Comparison of ENCODE assay signal across 20 cellular contexts in the genomic region with DNA sequence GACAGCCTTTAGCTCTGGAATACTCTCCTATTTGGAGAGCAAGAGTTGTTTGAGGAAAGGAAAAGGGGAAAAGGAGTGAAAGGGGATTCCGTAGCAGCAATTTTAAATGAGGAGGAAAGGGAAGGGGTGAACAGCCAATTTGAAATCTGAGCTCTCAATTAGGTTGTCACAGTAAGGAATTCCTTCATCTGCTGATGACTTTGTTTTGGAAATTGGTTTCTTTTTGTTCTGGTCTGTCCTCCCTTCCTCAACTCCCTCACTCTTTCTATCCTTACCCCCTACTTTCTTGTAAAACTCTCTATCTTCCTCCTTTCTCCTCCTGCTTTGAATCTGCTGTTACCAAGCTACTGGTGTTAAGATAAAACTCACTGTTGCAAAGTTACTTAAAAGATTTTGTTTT.
DNase-seq lines count a peak whose midpoint lies in the region; ATAC-seq and TF ChIP-seq lines count a peak whose summit lies in the region.
"Had no signal": no experiment of that assay in that cellular context is flagged by ENCODE, and none has a peak within 500 bp of the region (broad histone marks: within the 10 kb centered on the region; RNA-seq: fewer than 3 reads in every experiment).

No MANE protein-coding gene starts in this region.

- peak; percentile 93 for ATAC-seq in WTC11

- no peak overlapping the region for H3K9ac ChIP-seq in iPS-18a (ENCODE audit: low read length)
- H3K9ac ChIP-seq: SK-N-SH had no signal

- no peak for TF ChIP-seq POLR2A in adrenal gland (IDR thresholded peaks at IDR 0.05)

- H3K27ac ChIP-seq in iPS-18a (ENCODE audit: low read length) (no peak overlapping the region), adrenal gland (no peak overlapping the region)

- H3K4me1 Mint-ChIP-seq in WTC11: peaks cover 45% of the 10 kb centered on the region
- no peaks in the 10 kb centered on the region for H3K4me1 Mint-ChIP-seq in progenitor cell of endocrine pancreas (ENCODE audit: low read depth)
- H3K4me1 Mint-ChIP-seq in activated CD4-positive, alpha-beta T cell treated with anti-CD3 and anti-CD28 coated beads, Interleukin-2, amount 10 ng/mL, durations not matched to agents 7 days and 5 days: no peaks in the 10 kb centered on the region
- H3K4me1 Mint-ChIP-seq: IgD-negative memory B cell had no signal

- H3K9me3 ChIP-seq in iPS-18a (ENCODE audit: control insufficient read depth, low read depth, low read length): no peaks in the 10 kb centered on the region
- no peaks in the 10 kb centered on the region for H3K9me3 ChIP-seq in adrenal gland (replicated peaks in 1 of 3)
- H3K9me3 ChIP-seq: BE2C, SK-N-SH had no signal

- H3K27me3 Mint-ChIP-seq in WTC11 (ENCODE audit: low read depth) (no peaks in the 10 kb centered on the region), progenitor cell of endocrine pancreas (no peaks in the 10 kb centered on the region)
- H3K27me3 Mint-ChIP-seq in activated CD4-positive, alpha-beta T cell treated with anti-CD3 and anti-CD28 coated beads, Interleukin-2, amount 10 ng/mL, durations not matched to agents 7 days and 5 days: no peaks in the 10 kb centered on the region

- H3K4me1 ChIP-seq in iPS-18a (ENCODE audit: control insufficient read depth, low read depth, low read length) (peaks cover 23% of the 10 kb centered on the region), adrenal gland (replicated peaks in 1 of 2) (peaks cover 0 to 7% of the 10 kb centered on the region in 2 donors)

- H3K4me3 ChIP-seq in H7 (ENCODE audit: insufficient read depth, low read depth, low read length): no peak overlapping the region
- H3K4me3 ChIP-seq in iPS-18a (ENCODE audit: low read length): peak overlapping the region; percentile 11
- H3K4me3 ChIP-seq in adrenal gland: no peak overlapping the region

- POLR2A ChIA-PET in WTC11 (lab: Charles Lee): no interaction called here
- POLR2A ChIA-PET in activated CD4-positive, alpha-beta T cell treated with anti-CD3 and anti-CD28 coated beads, Interleukin-2, amount 10 ng/mL, durations not matched to agents 7 days and 5 days (lab: Charles Lee): no interaction called here

- no peak for TF ChIP-seq CTCF in WTC11 (IDR thresholded peaks at IDR 0.05)
- no peak for TF ChIP-seq CTCF in progenitor cell of endocrine pancreas (IDR thresholded peaks at IDR 0.05; ENCODE audit: unreplicated experiment)
- no peak for TF ChIP-seq CTCF in adrenal gland (IDR thresholded peaks at IDR 0.05)

- H3K4me3 Mint-ChIP-seq in WTC11: peak overlapping the region; percentile 29
- H3K4me3 Mint-ChIP-seq in progenitor cell of endocrine pancreas (ENCODE audit: low read depth): no peak overlapping the region
- H3K4me3 Mint-ChIP-seq in activated CD4-positive, alpha-beta T cell treated with anti-CD3 and anti-CD28 coated beads, Interleukin-2, amount 10 ng/mL, durations not matched to agents 7 days and 5 days: no peak overlapping the region
- H3K4me3 Mint-ChIP-seq: IgD-negative memory B cell had no signal

- WGBS in adrenal gland, 4 donors: 38 to 52% (median 48%) methylated on average over 1 of the region's 1 CpG

- intact Hi-C loops in adrenal gland (cut with DNase I): no loop called here

- H3K9me3 Mint-ChIP-seq in WTC11 (no peaks in the 10 kb centered on the region), progenitor cell of endocrine pancreas (ENCODE audit: low read depth) (no peaks in the 10 kb centered on the region)
- no peaks in the 10 kb centered on the region for H3K9me3 Mint-ChIP-seq in activated CD4-positive, alpha-beta T cell treated with anti-CD3 and anti-CD28 coated beads, Interleukin-2, amount 10 ng/mL, durations not matched to agents 7 days and 5 days
- H3K9me3 Mint-ChIP-seq: IgD-negative memory B cell had no signal

- H3K27ac Mint-ChIP-seq in WTC11: peak overlapping the region; percentile 71
- peak overlapping the region; percentile 8 for H3K27ac Mint-ChIP-seq in progenitor cell of endocrine pancreas
- no peak overlapping the region for H3K27ac Mint-ChIP-seq in activated CD4-positive, alpha-beta T cell treated with anti-CD3 and anti-CD28 coated beads, Interleukin-2, amount 10 ng/mL, durations not matched to agents 7 days and 5 days
- H3K27ac Mint-ChIP-seq: IgD-negative memory B cell had no signal

- H3K36me3 ChIP-seq in H7 (replicated peaks; ENCODE audit: control insufficient read depth, insufficient read depth, low read length): no peaks in the 10 kb centered on the region
- no peaks in the 10 kb centered on the region for H3K36me3 ChIP-seq in iPS-18a (ENCODE audit: control insufficient read depth, low read depth, low read length)
- H3K36me3 ChIP-seq in adrenal gland (replicated peaks in 1 of 2): no peaks in the 10 kb centered on the region
- H3K36me3 ChIP-seq: BE2C had no signal

- no peaks in the 10 kb centered on the region for H3K36me3 Mint-ChIP-seq in WTC11
- H3K36me3 Mint-ChIP-seq in progenitor cell of endocrine pancreas (ENCODE audit: insufficient read depth): no peaks in the 10 kb centered on the region
- no peaks in the 10 kb centered on the region for H3K36me3 Mint-ChIP-seq in activated CD4-positive, alpha-beta T cell treated with anti-CD3 and anti-CD28 coated beads, Interleukin-2, amount 10 ng/mL, durations not matched to agents 7 days and 5 days (ENCODE audit: low read depth)
- H3K36me3 Mint-ChIP-seq: IgD-negative memory B cell had no signal

- peak; percentile 2 for DNase-seq in H7
- DNase-seq in WTC11 (ENCODE audit: low spot score): no peak
- DNase-seq in progenitor cell of endocrine pancreas (ENCODE audit: low spot score, unreplicated experiment): no peak
- DNase-seq in activated CD4-positive, alpha-beta T cell treated with anti-CD3 and anti-CD28 coated beads, Interleukin-2, amount 10 ng/mL, durations not matched to agents 7 days and 5 days: no peak
- no peak for DNase-seq in NCI-H82 (lab: John Stamatoyannopoulos, UW)
- no peak for DNase-seq in adrenal gland
- DNase-seq: BE2C, DMS53, GF-D8, HCEC 1CT, NCI-H1105, NCI-H146, NCI-H2029, NCI-H2171, NCI-H345, NCI-H524 treated with DMSO at 0.1 percent for 48 hours, SIG-M5, SK-N-SH had no signal

- H3K27me3 ChIP-seq in H7 (ENCODE audit: control insufficient read depth, insufficient read depth, low read length): no peaks in the 10 kb centered on the region
- H3K27me3 ChIP-seq in iPS-18a (ENCODE audit: control insufficient read depth, insufficient read depth, low read length): no peaks in the 10 kb centered on the region
- H3K27me3 ChIP-seq in adrenal gland: no peaks in the 10 kb centered on the region
- H3K27me3 ChIP-seq: BE2C had no signal

- CTCF ChIA-PET in WTC11 (lab: Charles Lee): interaction anchor here (1.6 to 1.8 kb wide), 2 partner anchors 53 to 73 kb away, joined by 4 to 10 read pairs; no protein-coding TSS in a partner anchor
- CTCF ChIA-PET in activated CD4-positive, alpha-beta T cell treated with anti-CD3 and anti-CD28 coated beads, Interleukin-2, amount 10 ng/mL, durations not matched to agents 7 days and 5 days (lab: Charles Lee): interaction anchor here (0.6 kb wide), 1 partner anchor 15 kb away, joined by 3 read pairs; no protein-coding TSS in a partner anchor

TF ChIP-seq in WTC11, 78 proteins besides CTCF, POLR2A, EP300 and RAD21 (continues in another document):
- no peak for TF ChIP-seq SMAD4 (CRISPR knock-in tag; IDR thresholded peaks at IDR 0.05)
- no peak for TF ChIP-seq TEAD4 (CRISPR knock-in tag; IDR thresholded peaks at IDR 0.05)
- TF ChIP-seq, protein P1, sequence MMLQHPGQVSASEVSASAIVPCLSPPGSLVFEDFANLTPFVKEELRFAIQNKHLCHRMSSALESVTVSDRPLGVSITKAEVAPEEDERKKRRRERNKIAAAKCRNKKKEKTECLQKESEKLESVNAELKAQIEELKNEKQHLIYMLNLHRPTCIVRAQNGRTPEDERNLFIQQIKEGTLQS (CRISPR knock-in tag; conservative IDR thresholded peaks at IDR 0.05): no peak
- TF ChIP-seq, protein P2, sequence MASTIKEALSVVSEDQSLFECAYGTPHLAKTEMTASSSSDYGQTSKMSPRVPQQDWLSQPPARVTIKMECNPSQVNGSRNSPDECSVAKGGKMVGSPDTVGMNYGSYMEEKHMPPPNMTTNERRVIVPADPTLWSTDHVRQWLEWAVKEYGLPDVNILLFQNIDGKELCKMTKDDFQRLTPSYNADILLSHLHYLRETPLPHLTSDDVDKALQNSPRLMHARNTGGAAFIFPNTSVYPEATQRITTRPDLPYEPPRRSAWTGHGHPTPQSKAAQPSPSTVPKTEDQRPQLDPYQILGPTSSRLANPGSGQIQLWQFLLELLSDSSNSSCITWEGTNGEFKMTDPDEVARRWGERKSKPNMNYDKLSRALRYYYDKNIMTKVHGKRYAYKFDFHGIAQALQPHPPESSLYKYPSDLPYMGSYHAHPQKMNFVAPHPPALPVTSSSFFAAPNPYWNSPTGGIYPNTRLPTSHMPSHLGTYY (CRISPR knock-in tag; IDR thresholded peaks at IDR 0.05): no peak
- TF ChIP-seq, protein P3, sequence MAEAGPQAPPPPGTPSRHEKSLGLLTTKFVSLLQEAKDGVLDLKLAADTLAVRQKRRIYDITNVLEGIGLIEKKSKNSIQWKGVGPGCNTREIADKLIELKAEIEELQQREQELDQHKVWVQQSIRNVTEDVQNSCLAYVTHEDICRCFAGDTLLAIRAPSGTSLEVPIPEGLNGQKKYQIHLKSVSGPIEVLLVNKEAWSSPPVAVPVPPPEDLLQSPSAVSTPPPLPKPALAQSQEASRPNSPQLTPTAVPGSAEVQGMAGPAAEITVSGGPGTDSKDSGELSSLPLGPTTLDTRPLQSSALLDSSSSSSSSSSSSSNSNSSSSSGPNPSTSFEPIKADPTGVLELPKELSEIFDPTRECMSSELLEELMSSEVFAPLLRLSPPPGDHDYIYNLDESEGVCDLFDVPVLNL (CRISPR knock-in tag; IDR thresholded peaks at IDR 0.05; ENCODE audit: borderline replicate concordance, low read depth): no peak
- TF ChIP-seq, protein P4, sequence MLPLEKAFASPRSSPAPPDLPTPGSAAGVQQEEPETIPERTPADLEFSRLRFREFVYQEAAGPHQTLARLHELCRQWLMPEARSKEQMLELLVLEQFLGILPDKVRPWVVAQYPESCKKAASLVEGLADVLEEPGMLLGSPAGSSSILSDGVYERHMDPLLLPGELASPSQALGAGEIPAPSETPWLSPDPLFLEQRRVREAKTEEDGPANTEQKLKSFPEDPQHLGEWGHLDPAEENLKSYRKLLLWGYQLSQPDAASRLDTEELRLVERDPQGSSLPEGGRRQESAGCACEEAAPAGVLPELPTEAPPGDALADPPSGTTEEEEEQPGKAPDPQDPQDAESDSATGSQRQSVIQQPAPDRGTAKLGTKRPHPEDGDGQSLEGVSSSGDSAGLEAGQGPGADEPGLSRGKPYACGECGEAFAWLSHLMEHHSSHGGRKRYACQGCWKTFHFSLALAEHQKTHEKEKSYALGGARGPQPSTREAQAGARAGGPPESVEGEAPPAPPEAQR (CRISPR knock-in tag; IDR thresholded peaks at IDR 0.05): no peak
- no peak for TF ChIP-seq HMGA2 (CRISPR knock-in tag; IDR thresholded peaks at IDR 0.05)
- TF ChIP-seq TEAD1 (CRISPR knock-in tag; IDR thresholded peaks at IDR 0.05): no peak
- no peak for TF ChIP-seq RORB (CRISPR knock-in tag; IDR thresholded peaks at IDR 0.05)
